Comparison of ENCODE assay signal across 12 cellular contexts in genomic region chr4:104592894-104593470, GRCh38.
A peak's percentile ranks its signal among the peaks of the same experiment; 100 is the strongest.
DNase-seq lines count a peak whose midpoint lies in the region; ATAC-seq and TF ChIP-seq lines count a peak whose summit lies in the region.
"Had no signal": no experiment of that assay in that cellular context is flagged by ENCODE, and none has a peak within 500 bp of the region (broad histone marks: within the 10 kb centered on the region; RNA-seq: fewer than 3 reads in every experiment).

No MANE protein-coding gene starts in this region.

- H3K9ac ChIP-seq in neural cell (ENCODE audit: low read length): peak overlapping the region; percentile 50

- H4K20me1 ChIP-seq in neural cell (ENCODE audit: insufficient read depth): no peaks in the 10 kb centered on the region

- TF ChIP-seq RAD21 in neural cell (conservative IDR thresholded peaks at IDR 0.05): no peak

- no peaks in the 10 kb centered on the region for H3F3A ChIP-seq in neural cell (ENCODE audit: insufficient read depth, low read length, poor library complexity, severe bottlenecking)

- DNase-seq in A673 (ENCODE audit: low spot score): peak; percentile 76
- peak; percentile 48 for DNase-seq in NCI-H748 (lab: John Stamatoyannopoulos, UW; ENCODE audit: unreplicated experiment)
- peak; percentile 55 for DNase-seq in fibroblast of the aortic adventitia (ENCODE audit: low read depth)
- no peak for DNase-seq in NCI-H187 (lab: John Stamatoyannopoulos, UW)
- no peak for DNase-seq in HCEC 1CT
- DNase-seq in GM03348 (ENCODE audit: low spot score): no peak
- DNase-seq: activated CD8-positive, alpha-beta memory T cell treated with anti-CD3 and anti-CD28 coated beads, Interleukin-2, amount 50 U/mL, for 4 hours; foreskin keratinocyte; stimulated activated CD4-positive, alpha-beta T cell treated with anti-CD3 and anti-CD28 coated beads, Interleukin-4, amount 100 ng/mL, for 1 hour; T-helper 2 cell had no signal

- BruUV-seq in A673 (replicated peaks; lab: Mats Ljungman, UMichigan): no TSS peak

- no peak for TF ChIP-seq EP300 in neural cell (conservative IDR thresholded peaks at IDR 0.05; ENCODE audit: poor library complexity, severe bottlenecking)

- no peak for ATAC-seq in GM18873 (IDR thresholded peaks at IDR 0.05; ENCODE audit: low FRiP score, unreplicated experiment)
- ATAC-seq: foreskin keratinocyte had no signal

- intact Hi-C loops in A673 (cut with micrococcal nuclease; ENCODE audit: unreplicated experiment): no loop called here

- peak overlapping the region; percentile 45 for H3K27ac ChIP-seq in A673 (ENCODE audit: low read depth, low read length, poor library complexity, severe bottlenecking)
- peak overlapping the region; percentile 85 for H3K27ac ChIP-seq in neural cell (ENCODE audit: low read length)
- H3K27ac ChIP-seq: foreskin keratinocyte had no signal

- no peak overlapping the region for H3K4me3 ChIP-seq in A673 (ENCODE audit: low read depth, low read length, poor library complexity, severe bottlenecking)
- H3K4me3 ChIP-seq in fibroblast of the aortic adventitia (ENCODE audit: low read depth, low read length): no peak overlapping the region
- no peak overlapping the region for H3K4me3 ChIP-seq in neural cell (ENCODE audit: low read length)

- no peaks in the 10 kb centered on the region for H3K36me3 ChIP-seq in A673 (ENCODE audit: insufficient read depth, low read length, poor library complexity, severe bottlenecking)
- no peaks in the 10 kb centered on the region for H3K36me3 ChIP-seq in neural cell (ENCODE audit: insufficient read depth, low read length)

- H3K9me2 ChIP-seq in neural cell (ENCODE audit: insufficient read depth, low read length): no peaks in the 10 kb centered on the region

- TF ChIP-seq CTCF in A673 (conservative IDR thresholded peaks at IDR 0.05; ENCODE audit: low read depth, low read length): no peak
- no peak for TF ChIP-seq CTCF in fibroblast of the aortic adventitia (IDR thresholded peaks at IDR 0.05; ENCODE audit: insufficient read depth, low read length)
- no peak for TF ChIP-seq CTCF in neural cell (IDR thresholded peaks at IDR 0.05; ENCODE audit: poor library complexity, severe bottlenecking)

- H3K9me3 ChIP-seq in A673 (ENCODE audit: low read depth, low read length, poor library complexity, severe bottlenecking) (no peaks in the 10 kb centered on the region), neural cell (ENCODE audit: low read length) (no peaks in the 10 kb centered on the region)

- POLR2A ChIA-PET in A673 (lab: Charles Lee; ENCODE audit: low non-redundant PET): no interaction called here

- H3K4me1 ChIP-seq in A673 (ENCODE audit: insufficient read depth, low read length, poor library complexity, severe bottlenecking): peaks cover 22% of the 10 kb centered on the region
- H3K4me1 ChIP-seq: foreskin keratinocyte had no signal

- no peak overlapping the region for H3K4me2 ChIP-seq in neural cell (ENCODE audit: low read length)

- no peak overlapping the region for H2AFZ ChIP-seq in neural cell (ENCODE audit: low read depth, low read length)

- CTCF ChIA-PET in A673 (lab: Charles Lee): no interaction called here

- H3K27me3 ChIP-seq in A673 (replicated peaks; ENCODE audit: insufficient read depth, low read depth, low read length, poor library complexity) (no peaks in the 10 kb centered on the region), neural cell (ENCODE audit: insufficient read depth, low read depth, low read length) (no peaks in the 10 kb centered on the region)
- H3K27me3 ChIP-seq: foreskin keratinocyte had no signal

- H3K79me2 ChIP-seq in neural cell (replicated peaks; ENCODE audit: insufficient read depth, low read length): no peaks in the 10 kb centered on the region

TF ChIP-seq in neural cell, 6 proteins besides CTCF, POLR2A, EP300 and RAD21:
- TF ChIP-seq REST (IDR thresholded peaks at IDR 0.05; ENCODE audit: borderline replicate concordance): no peak
- no peak for TF ChIP-seq EZH2 (IDR thresholded peaks at IDR 0.05; ENCODE audit: borderline replicate concordance, insufficient read depth, low read length, poor library complexity, severe bottlenecking)
- TF ChIP-seq MXI1 (conservative IDR thresholded peaks at IDR 0.05; ENCODE audit: poor library complexity, severe bottlenecking): no peak

Comparison
In these comparisons a context has a peak if more than half of its experiments do, and no peak if none do; other contexts are left out.
1. DNase-seq: peak in A673 (single experiment), NCI-H748 (single experiment) and fibroblast of the aortic adventitia (single experiment); none in NCI-H187 (0 of 2), HCEC 1CT (single experiment) and GM03348 (single experiment).